ENCODE assay signal across 1 cellular context in genomic region chr4:1767058-1767769, GRCh38.
A peak's percentile ranks its signal among the peaks of the same experiment; 100 is the strongest.
TF ChIP-seq lines count a peak whose summit lies in the region.

No MANE protein-coding gene starts in this region.

TF ChIP-seq in K562, 482 proteins besides CTCF, POLR2A, EP300 and RAD21 (continues in another document):
- TF ChIP-seq ZNF24 (IDR thresholded peaks at IDR 0.05) (no peak), TRIM24 (IDR thresholded peaks at IDR 0.05) (no peak), POU5F1 (IDR thresholded peaks at IDR 0.05; ENCODE audit: borderline replicate concordance, low read depth, low read length, partially characterized antibody) (no peak), NFRKB (IDR thresholded peaks at IDR 0.05; ENCODE audit: low read depth) (no peak), THRAP3 (IDR thresholded peaks at IDR 0.05; ENCODE audit: borderline replicate concordance) (no peak), ARID4B (CRISPR knock-in tag; IDR thresholded peaks at IDR 0.05) (no peak), ZBTB7A (IDR thresholded peaks at IDR 0.05; ENCODE audit: borderline replicate concordance, control insufficient read depth, low read depth, low read length) (peak; percentile 83), RERE (CRISPR knock-in tag; IDR thresholded peaks at IDR 0.05; ENCODE audit: borderline replicate concordance) (no peak), ZC3H4 (CRISPR knock-in tag; IDR thresholded peaks at IDR 0.05; ENCODE audit: borderline replicate concordance) (no peak), EGR1 (conservative IDR thresholded peaks at IDR 0.05) (0 out of 2 replicates have a peak, but pooled peaks have one; percentile 21), DLX4 (CRISPR knock-in tag; IDR thresholded peaks at IDR 0.05) (no peak), BRD9 (IDR thresholded peaks at IDR 0.05; ENCODE audit: low read depth, partially characterized antibody) (no peak), FUS (optimal IDR thresholded peaks at IDR 0.05; ENCODE audit: low read depth, low read length) (no peak), HMBOX1 (IDR thresholded peaks at IDR 0.05) (no peak), ELF2 (CRISPR knock-in tag; IDR thresholded peaks at IDR 0.05) (no peak), ARHGAP35 (IDR thresholded peaks at IDR 0.05; ENCODE audit: partially characterized antibody) (no peak), CUX1 (CRISPR knock-in tag; IDR thresholded peaks at IDR 0.05) (no peak), RAD51 (IDR thresholded peaks at IDR 0.05; ENCODE audit: borderline replicate concordance, low read depth) (no peak), MNT (conservative IDR thresholded peaks at IDR 0.05) (no peak), HNRNPK (IDR thresholded peaks at IDR 0.05; ENCODE audit: low read depth, low read length, poor library complexity, severe bottlenecking) (peak; percentile 93), IRF1 (CRISPR knock-in tag; IDR thresholded peaks at IDR 0.05; ENCODE audit: borderline replicate concordance) (no peak), RB1 (IDR thresholded peaks at IDR 0.05; ENCODE audit: low read depth) (peak; percentile 31; the same call in 1 of the 2 replicates), MTA2 (IDR thresholded peaks at IDR 0.05; ENCODE audit: low read depth) (no peak), VEZF1 (CRISPR knock-in tag; IDR thresholded peaks at IDR 0.05) (peak; percentile 89), NR2C2 (CRISPR knock-in tag; IDR thresholded peaks at IDR 0.05) (no peak), NR2C2 (tag; IDR thresholded peaks at IDR 0.05) (no peak), CEBPG (CRISPR knock-in tag; IDR thresholded peaks at IDR 0.05) (no peak), CEBPG (tag; conservative IDR thresholded peaks at IDR 0.05 in 1 of 2, IDR thresholded peaks at IDR 0.05 in 1 of 2) (no peak), CBX1 (IDR thresholded peaks at IDR 0.05; ENCODE audit: low read depth) (no peak), ZNF696 (CRISPR knock-in tag; conservative IDR thresholded peaks at IDR 0.05) (no peak), CBFA2T2 (conservative IDR thresholded peaks at IDR 0.05) (no peak), HEY1 (CRISPR knock-in tag; IDR thresholded peaks at IDR 0.05; ENCODE audit: borderline replicate concordance) (no peak), PURB (CRISPR knock-in tag; IDR thresholded peaks at IDR 0.05; ENCODE audit: low read depth) (no peak), DNMT1 (IDR thresholded peaks at IDR 0.05) (no peak), ETV6 (IDR thresholded peaks at IDR 0.05; ENCODE audit: borderline replicate concordance in 1 of 2, low read depth in 2 of 2, low read length in 1 of 2) (no peak), ETV6 (CRISPR knock-in tag; IDR thresholded peaks at IDR 0.05; ENCODE audit: borderline replicate concordance) (no peak), ADNP (tag; IDR thresholded peaks at IDR 0.05) (no peak), ATF7 (IDR thresholded peaks at IDR 0.05) (no peak), E2F6 (IDR thresholded peaks at IDR 0.05; ENCODE audit: borderline replicate concordance in 1 of 2, extremely low read depth in 1 of 2, insufficient read depth in 1 of 2, insufficient read length in 1 of 2, low read depth in 1 of 2, low read length in 1 of 2, poor library complexity in 1 of 2, severe bottlenecking in 1 of 2) (no peak), RBM39 (optimal IDR thresholded peaks at IDR 0.05; ENCODE audit: low read depth, low read length) (no peak), U2AF2 (optimal IDR thresholded peaks at IDR 0.05; ENCODE audit: low read depth, low read length) (no peak), PCBP1 (IDR thresholded peaks at IDR 0.05; ENCODE audit: low read depth, low read length, poor library complexity, severe bottlenecking) (peak; percentile 97)
